In the genomic region with DNA sequence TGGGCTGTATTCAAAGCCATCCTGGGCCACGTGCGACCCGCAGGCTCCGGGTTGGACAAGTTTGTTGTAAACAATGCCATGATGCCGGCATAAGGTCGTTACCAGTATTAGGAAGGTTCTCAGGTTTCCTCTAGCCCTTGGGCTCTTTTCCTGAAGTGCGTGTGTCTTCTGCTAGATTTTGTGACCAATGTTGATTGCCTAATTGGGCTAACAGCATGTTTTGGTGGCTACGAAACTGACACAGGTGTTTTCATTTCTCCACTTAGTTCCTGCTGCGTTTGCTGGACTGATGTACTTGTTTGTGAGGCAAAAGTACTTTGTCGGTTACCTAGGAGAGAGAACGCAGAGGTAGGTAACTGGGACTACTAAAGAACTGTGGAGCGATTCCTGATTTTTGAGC, we compare ENCODE assay signal across 17 cellular contexts.
"Had no signal": no experiment of that assay in that cellular context is flagged by ENCODE, and none has a peak within 500 bp of the region (broad histone marks: within the 10 kb centered on the region; RNA-seq: fewer than 3 reads in every experiment).

No MANE protein-coding gene starts in this region.

- ATAC-seq: activated CD4-positive, CD25-positive, alpha-beta regulatory T cell treated with anti-CD3 and anti-CD28 coated beads, Interleukin-2, amount 50 U/mL, for 24 hours; natural killer cell; stimulated activated naive CD8-positive, alpha-beta T cell treated with anti-CD3 and anti-CD28 coated beads, Interleukin-15, Interleukin-2, amounts not matched to agents 100 U/mL and 50 U/mL, for 24 hours had no signal

- H3K27ac Mint-ChIP-seq: natural killer cell, type B pancreatic cell had no signal

- H3K36me3 Mint-ChIP-seq: type B pancreatic cell had no signal

- H3K4me3 Mint-ChIP-seq: natural killer cell, type B pancreatic cell had no signal

- DNase-seq: activated CD4-positive, alpha-beta T cell treated with anti-CD3 and anti-CD28 coated beads, Interleukin-2, amount 50 U/mL, for 1 hour; activated CD8-positive, alpha-beta memory T cell treated with anti-CD3 and anti-CD28 coated beads for 24 hours; anterior cingulate cortex; cortex of kidney; effector CD4-positive, alpha-beta T cell; esophagus squamous epithelium; hippocampal formation; kidney glomerular epithelial cell; mesenchymal stem cell; natural killer cell; nucleus accumbens; stimulated activated CD4-positive, alpha-beta T cell treated with anti-CD3 and anti-CD28 coated beads, Interleukin-4, amount 100 ng/mL, for 4 hours; stimulated activated CD8-positive, alpha-beta memory T cell treated with anti-CD3 and anti-CD28 coated beads, Interleukin-4, amount 100 ng/mL, for 48 hours; stimulated activated naive CD8-positive, alpha-beta T cell treated with anti-CD3 and anti-CD28 coated beads, Interleukin-15, Interleukin-2, amounts not matched to agents 100 U/mL and 50 U/mL, for 24 hours; T1000 had no signal

- H3K9me3 Mint-ChIP-seq: natural killer cell, type B pancreatic cell had no signal
